Comparison of ENCODE assay signal across 10 cellular contexts in genomic region chr10:65843203-65843602, GRCh38.
"Had no signal": no experiment of that assay in that cellular context is flagged by ENCODE, and none has a peak within 500 bp of the region (broad histone marks: within the 10 kb centered on the region; RNA-seq: fewer than 3 reads in every experiment).

No MANE protein-coding gene starts in this region.

- ATAC-seq: HCT116, HepG2 had no signal

- H3K36me3 Mint-ChIP-seq: IgD-negative memory B cell had no signal

- H3K4me3 Mint-ChIP-seq: HFFc6, IgD-negative memory B cell had no signal

- H3K27me3 Mint-ChIP-seq: IgD-negative memory B cell had no signal

- H3K4me1 ChIP-seq: HAP-1 had no signal

- FAIRE-seq: HepG2 had no signal

- H3K27ac Mint-ChIP-seq: HFFc6, IgD-negative memory B cell had no signal

- H3K9ac ChIP-seq: GM23248 had no signal

- H3K4me3 ChIP-seq: GM23248, HAP-1 had no signal

- DNase-seq: GM23248, GOT3, H7, HFFc6, KG1 had no signal

- H3K9me3 ChIP-seq: HAP-1 had no signal

- H3K36me3 ChIP-seq: HAP-1 had no signal

- H2AFZ ChIP-seq: GM23248 had no signal

- H3K27ac ChIP-seq: GM23248, HL-60 had no signal
